20 cellular contexts compared by ENCODE assay signal in genomic region chr20:54324652-54325285, GRCh38.
"Had no signal": no experiment of that assay in that cellular context is flagged by ENCODE, and none has a peak within 500 bp of the region (broad histone marks: within the 10 kb centered on the region; RNA-seq: fewer than 3 reads in every experiment).

No MANE protein-coding gene starts in this region.

- H3K9me3 Mint-ChIP-seq: activated naive CD8-positive, alpha-beta T cell treated with anti-CD3 and anti-CD28 coated beads, Interleukin-2, amount 10 ng/mL, durations not matched to agents 7 days and 5 days; activated T-helper 17 cell treated with anti-CD3 and anti-CD28 coated beads, Interleukin-2, amount 50 U/mL, for 72 hours; endodermal cell; natural killer cell; stimulated activated memory B cell treated with anti-CD40 and anti-IgM and Interleukin-4, amounts not matched to agents 10 μg/mL and 1 μg/mL and 100 μg/mL, for 72 hours had no signal

- H3K36me3 Mint-ChIP-seq: activated naive CD8-positive, alpha-beta T cell treated with anti-CD3 and anti-CD28 coated beads, Interleukin-2, amount 10 ng/mL, durations not matched to agents 7 days and 5 days; natural killer cell; stimulated activated memory B cell treated with anti-CD40 and anti-IgM and Interleukin-4, amounts not matched to agents 10 μg/mL and 1 μg/mL and 100 μg/mL, for 72 hours; WTC11 had no signal

- H3K4me3 ChIP-seq: heart left ventricle, sigmoid colon, smooth muscle cell, thyroid gland, upper lobe of right lung had no signal

- H3K36me3 ChIP-seq: heart left ventricle, sigmoid colon, thyroid gland, upper lobe of right lung had no signal

- H3K4me1 Mint-ChIP-seq: activated T-helper 17 cell treated with anti-CD3 and anti-CD28 coated beads, Interleukin-2, amount 50 U/mL, for 72 hours; endodermal cell; natural killer cell; stimulated activated memory B cell treated with anti-CD40 and anti-IgM and Interleukin-4, amounts not matched to agents 10 μg/mL and 1 μg/mL and 100 μg/mL, for 72 hours; WTC11 had no signal

- H3K4me3 Mint-ChIP-seq: activated naive CD8-positive, alpha-beta T cell treated with anti-CD3 and anti-CD28 coated beads, Interleukin-2, amount 10 ng/mL, durations not matched to agents 7 days and 5 days; activated T-helper 17 cell treated with anti-CD3 and anti-CD28 coated beads, Interleukin-2, amount 50 U/mL, for 72 hours; endodermal cell; natural killer cell; stimulated activated memory B cell treated with anti-CD40 and anti-IgM and Interleukin-4, amounts not matched to agents 10 μg/mL and 1 μg/mL and 100 μg/mL, for 72 hours; WTC11 had no signal

- H3K27me3 Mint-ChIP-seq: progenitor cell of endocrine pancreas had no signal

- DNase-seq: activated CD4-positive, alpha-beta T cell treated with anti-CD3 and anti-CD28 coated beads for 48 hours; activated naive CD8-positive, alpha-beta T cell treated with anti-CD3 and anti-CD28 coated beads, Interleukin-2, amount 10 ng/mL, durations not matched to agents 7 days and 5 days; cerebellar nuclear complex; cortex of kidney; endodermal cell; heart left ventricle; midbrain; natural killer cell; retina; sigmoid colon; stimulated activated CD4-positive, alpha-beta T cell treated with anti-CD3 and anti-CD28 coated beads, Interleukin-15, amount 100 ng/mL, for 24 hours; substantia nigra; T-helper 9 cell; thyroid gland; upper lobe of right lung had no signal

- ATAC-seq: activated T-helper 17 cell treated with anti-CD3 and anti-CD28 coated beads, Interleukin-2, amount 50 U/mL, for 72 hours; heart left ventricle; natural killer cell; stimulated activated memory B cell treated with anti-CD40 and anti-IgM and Interleukin-4, amounts not matched to agents 10 μg/mL and 1 μg/mL and 100 μg/mL, for 72 hours; upper lobe of right lung; WTC11 had no signal

- H3K27ac ChIP-seq: heart left ventricle, sigmoid colon, thyroid gland, upper lobe of right lung had no signal

- H3K27ac Mint-ChIP-seq: activated naive CD8-positive, alpha-beta T cell treated with anti-CD3 and anti-CD28 coated beads, Interleukin-2, amount 10 ng/mL, durations not matched to agents 7 days and 5 days; activated T-helper 17 cell treated with anti-CD3 and anti-CD28 coated beads, Interleukin-2, amount 50 U/mL, for 72 hours; endodermal cell; natural killer cell; progenitor cell of endocrine pancreas; stimulated activated memory B cell treated with anti-CD40 and anti-IgM and Interleukin-4, amounts not matched to agents 10 μg/mL and 1 μg/mL and 100 μg/mL, for 72 hours; WTC11 had no signal

- H3K4me1 ChIP-seq: heart left ventricle, sigmoid colon, thyroid gland, upper lobe of right lung had no signal

- H3K9me3 ChIP-seq: heart left ventricle, sigmoid colon, thyroid gland, upper lobe of right lung had no signal
